ENCODE assay signal across 1 cellular context in genomic region chr18:63617049-63617995, GRCh38.
TF ChIP-seq lines count a peak whose summit lies in the region.

No MANE protein-coding gene starts in this region.

TF ChIP-seq in GM23338, 12 proteins besides CTCF, POLR2A, EP300 and RAD21 (continued from another document):
- no peak for TF ChIP-seq ZNF462 (CRISPR knock-in tag; IDR thresholded peaks at IDR 0.05)
- TF ChIP-seq ZNF331 (CRISPR knock-in tag; IDR thresholded peaks at IDR 0.05; ENCODE audit: low read depth) = no peak
- no peak for TF ChIP-seq STAT1 (IDR thresholded peaks at IDR 0.05; ENCODE audit: unreplicated experiment)
- no peak for TF ChIP-seq EZH2phosphoT487 (IDR thresholded peaks at IDR 0.05; ENCODE audit: unreplicated experiment)
- TF ChIP-seq ZNF114 (CRISPR knock-in tag; IDR thresholded peaks at IDR 0.05) = no peak
- TF ChIP-seq POLR2AphosphoS5 (IDR thresholded peaks at IDR 0.05; ENCODE audit: low read depth) = no peak
- no peak for TF ChIP-seq CREB1 (CRISPR knock-in tag; IDR thresholded peaks at IDR 0.05; ENCODE audit: low read depth)
- no peak for TF ChIP-seq JUNB (IDR thresholded peaks at IDR 0.05; ENCODE audit: unreplicated experiment)
- no peak for TF ChIP-seq EZH2 (IDR thresholded peaks at IDR 0.05; ENCODE audit: low read depth, unreplicated experiment)
